In the genomic region with DNA sequence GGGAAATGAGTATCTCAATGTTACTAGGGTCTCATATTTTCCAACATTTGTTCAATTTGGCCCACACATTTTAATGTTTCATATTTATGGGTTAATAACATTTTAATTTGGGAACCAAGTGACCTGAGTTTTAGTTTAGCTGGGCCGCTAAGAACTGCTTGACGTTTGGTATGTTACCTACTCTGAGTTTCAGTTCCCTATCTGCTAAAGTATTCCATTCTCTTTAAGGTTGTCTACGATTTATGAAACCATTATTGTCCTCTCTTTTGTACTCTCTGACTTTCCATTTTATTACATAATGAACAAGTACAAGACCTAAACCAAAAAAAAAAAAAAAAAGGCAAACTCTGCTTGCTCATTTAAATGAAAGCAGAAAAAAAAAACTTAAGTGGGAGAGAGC, we compare ENCODE assay signal across 14 cellular contexts.
DNase-seq lines count a peak whose midpoint lies in the region; ATAC-seq and TF ChIP-seq lines count a peak whose summit lies in the region.
"Had no signal": no experiment of that assay in that cellular context is flagged by ENCODE, and none has a peak within 500 bp of the region (broad histone marks: within the 10 kb centered on the region; RNA-seq: fewer than 3 reads in every experiment).

No MANE protein-coding gene starts in this region.

- ATAC-seq in GM18870 (IDR thresholded peaks at IDR 0.05; ENCODE audit: unreplicated experiment) (peak; percentile 70), HG02678 (IDR thresholded peaks at IDR 0.05; ENCODE audit: unreplicated experiment) (peak; percentile 56), HG03571 (IDR thresholded peaks at IDR 0.05; ENCODE audit: unreplicated experiment) (peak; percentile 58), HG03139 (IDR thresholded peaks at IDR 0.05; ENCODE audit: unreplicated experiment) (no peak)
- ATAC-seq: activated T-cell treated with anti-CD3 and anti-CD28 coated beads, Interleukin-2, amount 50 U/mL, for 72 hours; HepG2; left colon; Panc1 had no signal

- no peak for TF ChIP-seq CTCF in GM12865 (IDR thresholded peaks at IDR 0.05; ENCODE audit: insufficient read depth, low read depth, low read length, missing control alignments)

- peak; percentile 7 for DNase-seq in GM12865 (ENCODE audit: low read depth)
- DNase-seq in ecto neural progenitor cell (ENCODE audit: low spot score), result no peak
- no peak for DNase-seq in dermis blood vessel endothelial cell
- DNase-seq in AG08395 (ENCODE audit: low spot score), result no peak
- DNase-seq: activated CD4-positive, alpha-beta T cell treated with anti-CD3 and anti-CD28 coated beads, Interleukin-2, amount 10 ng/mL, durations not matched to agents 7 days and 5 days; activated T-cell treated with anti-CD3 and anti-CD28 coated beads, Interleukin-2, amount 50 U/mL, for 72 hours; adrenal gland; left colon had no signal

- no peak overlapping the region for H3K4me3 ChIP-seq in GM12865 (ENCODE audit: low read depth, low read length)
- H3K4me3 ChIP-seq: adrenal gland had no signal
